In genomic region chr21:15051652-15052554, GRCh38 we compare ENCODE assay signal across 8 cellular contexts. TPM values are rescaled to one million over a fixed set of nuclear protein-coding genes. Genes with fewer than 3 reads are reported as not detected.
A peak's percentile ranks its signal among the peaks of the same experiment; 100 is the strongest.
DNase-seq lines count a peak whose midpoint lies in the region; ATAC-seq lines count a peak whose summit lies in the region.

No MANE protein-coding gene starts in this region.

- intact Hi-C loops in naive thymus-derived CD4-positive, alpha-beta T cell (cut with micrococcal nuclease), result loop anchor here (1.0 to 2.0 kb wide), 4 partner anchors 10 to 47 kb away; no protein-coding TSS in a partner anchor
- intact Hi-C loops in head of caudate nucleus (cut with DNase I), result no loop called here

- peak overlapping the region; percentile 67 for H3K4me3 Mint-ChIP-seq in activated T-cell treated with anti-CD3 and anti-CD28 coated beads, Interleukin-2, amount 50 U/mL, for 24 hours
- H3K4me3 Mint-ChIP-seq in activated T-helper 17 cell treated with anti-CD3 and anti-CD28 coated beads, Interleukin-2, amount 50 U/mL, for 72 hours, result peak overlapping the region; percentile 75
- peak overlapping the region; percentile 54 to 89 (median 75) for H3K4me3 Mint-ChIP-seq in naive thymus-derived CD4-positive, alpha-beta T cell

- ATAC-seq in HG03095 (IDR thresholded peaks at IDR 0.05; ENCODE audit: unreplicated experiment), result peak; percentile 80
- ATAC-seq in activated T-helper 17 cell treated with anti-CD3 and anti-CD28 coated beads, Interleukin-2, amount 50 U/mL, for 72 hours (replicated peaks), result peak; percentile 95
- ATAC-seq in naive thymus-derived CD4-positive, alpha-beta T cell, result peak; percentile 54

- H3K9me3 ChIP-seq in naive thymus-derived CD4-positive, alpha-beta T cell (ENCODE audit: control insufficient read depth in 2 of 3, low read length in 3 of 3), result no peaks in the 10 kb centered on the region

- H3K4me3 ChIP-seq in naive thymus-derived CD4-positive, alpha-beta T cell (ENCODE audit: low read length), result no peak overlapping the region

- H3K27me3 Mint-ChIP-seq in activated T-cell treated with anti-CD3 and anti-CD28 coated beads, Interleukin-2, amount 50 U/mL, for 24 hours, result no peaks in the 10 kb centered on the region
- H3K27me3 Mint-ChIP-seq in activated T-helper 17 cell treated with anti-CD3 and anti-CD28 coated beads, Interleukin-2, amount 50 U/mL, for 72 hours, result no peaks in the 10 kb centered on the region
- H3K27me3 Mint-ChIP-seq in naive thymus-derived CD4-positive, alpha-beta T cell, result no peaks in the 10 kb centered on the region

- no peak overlapping the region for H3K27ac ChIP-seq in naive thymus-derived CD4-positive, alpha-beta T cell (ENCODE audit: low read depth, low read length)

- peak overlapping the region; percentile 85 for H3K27ac Mint-ChIP-seq in activated T-cell treated with anti-CD3 and anti-CD28 coated beads, Interleukin-2, amount 50 U/mL, for 24 hours
- peak overlapping the region; percentile 69 for H3K27ac Mint-ChIP-seq in activated T-helper 17 cell treated with anti-CD3 and anti-CD28 coated beads, Interleukin-2, amount 50 U/mL, for 72 hours
- H3K27ac Mint-ChIP-seq in naive thymus-derived CD4-positive, alpha-beta T cell, result peak overlapping the region in 8 of 9 donors; percentile 12 to 78 (median 38)

- peaks cover 1% of the 10 kb centered on the region for H3K9me3 Mint-ChIP-seq in activated T-cell treated with anti-CD3 and anti-CD28 coated beads, Interleukin-2, amount 50 U/mL, for 24 hours
- no peaks in the 10 kb centered on the region for H3K9me3 Mint-ChIP-seq in activated T-helper 17 cell treated with anti-CD3 and anti-CD28 coated beads, Interleukin-2, amount 50 U/mL, for 72 hours
- peaks cover 0 to 1% (median 0%) of the 10 kb centered on the region in 11 donors for H3K9me3 Mint-ChIP-seq in naive thymus-derived CD4-positive, alpha-beta T cell

- POLR2A ChIA-PET in naive thymus-derived CD4-positive, alpha-beta T cell (lab: Charles Lee), result interaction anchor here (1.4 kb wide), 1 partner anchor 13 kb away, joined by 7 read pairs; the partner anchor contains the start of gene NRIP1

- no peaks in the 10 kb centered on the region for H3K27me3 ChIP-seq in naive thymus-derived CD4-positive, alpha-beta T cell (ENCODE audit: control insufficient read depth in 2 of 2, insufficient read depth in 2 of 2, low read length in 2 of 2)

- peaks cover 83% of the 10 kb centered on the region for H3K4me1 Mint-ChIP-seq in activated T-cell treated with anti-CD3 and anti-CD28 coated beads, Interleukin-2, amount 50 U/mL, for 24 hours (ENCODE audit: low read depth)
- peaks cover 22% of the 10 kb centered on the region for H3K4me1 Mint-ChIP-seq in activated T-helper 17 cell treated with anti-CD3 and anti-CD28 coated beads, Interleukin-2, amount 50 U/mL, for 72 hours
- H3K4me1 Mint-ChIP-seq in naive thymus-derived CD4-positive, alpha-beta T cell, result peaks cover 59 to 93% (median 82%) of the 10 kb centered on the region in 7 donors

- H3K4me1 ChIP-seq in naive thymus-derived CD4-positive, alpha-beta T cell (ENCODE audit: control insufficient read depth in 2 of 2, insufficient read depth in 2 of 2, low read length in 2 of 2), result peaks cover 0 to 58% of the 10 kb centered on the region in 2 donors

- H3K36me3 ChIP-seq in naive thymus-derived CD4-positive, alpha-beta T cell (ENCODE audit: control insufficient read depth in 2 of 3, insufficient read depth in 3 of 3, low read length in 3 of 3), result no peaks in the 10 kb centered on the region

- DNase-seq in activated T-cell treated with anti-CD3 and anti-CD28 coated beads, Interleukin-2, amount 50 U/mL, for 24 hours, result no peak
- DNase-seq in activated T-cell treated with anti-CD3 and anti-CD28 coated beads, Interleukin-2, amount 50 U/mL, for 48 hours, result no peak
- DNase-seq in naive thymus-derived CD4-positive, alpha-beta T cell, result no peak
- DNase-seq in hippocampal formation (lab: John Stamatoyannopoulos, UW) (no peak), head of caudate nucleus (no peak)
- no peak for DNase-seq in stimulated activated CD4-positive, alpha-beta T cell treated with anti-CD3 and anti-CD28 coated beads, Interleukin-1b, Interleukin-23, amount 100 ng/mL, for 48 hours

- H3K36me3 Mint-ChIP-seq in activated T-cell treated with anti-CD3 and anti-CD28 coated beads, Interleukin-2, amount 50 U/mL, for 24 hours (ENCODE audit: low read depth), result peaks cover 4% of the 10 kb centered on the region
- H3K36me3 Mint-ChIP-seq in activated T-helper 17 cell treated with anti-CD3 and anti-CD28 coated beads, Interleukin-2, amount 50 U/mL, for 72 hours (ENCODE audit: low read depth), result no peaks in the 10 kb centered on the region
- peaks cover 0 to 3% (median 1%) of the 10 kb centered on the region in 5 donors for H3K36me3 Mint-ChIP-seq in naive thymus-derived CD4-positive, alpha-beta T cell

- CTCF ChIA-PET in naive thymus-derived CD4-positive, alpha-beta T cell (lab: Charles Lee), result no interaction called here

RNA-seq across cellular contexts. Expression of gene NRIP1, which starts 12.9 kb away (rescaled TPM):
- total RNA-seq in activated T-helper 17 cell treated with anti-CD3 and anti-CD28 coated beads, Interleukin-2, amount 50 U/mL, for 72 hours, result 1 to 10 TPM; 6.9 to 7.6 TPM
- 10 to 100 TPM; 13.8 to 42.6 (median 35.8) TPM for total RNA-seq in naive thymus-derived CD4-positive, alpha-beta T cell
- polyA plus RNA-seq in naive thymus-derived CD4-positive, alpha-beta T cell, result 10 to 100 TPM; 24.0 to 35.2 TPM
